ENCODE assay signal across 9 cellular contexts in genomic region chr2:204260162-204260877, GRCh38.
DNase-seq lines count a peak whose midpoint lies in the region; ATAC-seq and TF ChIP-seq lines count a peak whose summit lies in the region.
"Had no signal": no experiment of that assay in that cellular context is flagged by ENCODE, and none has a peak within 500 bp of the region (broad histone marks: within the 10 kb centered on the region; RNA-seq: fewer than 3 reads in every experiment).

No MANE protein-coding gene starts in this region.

- H3K27ac Mint-ChIP-seq in activated naive CD4-positive, alpha-beta T cell treated with anti-CD3 and anti-CD28 coated beads for 36 hours: no peak overlapping the region

- no peaks in the 10 kb centered on the region for H3K36me3 ChIP-seq in OCI-LY3 (replicated peaks; ENCODE audit: low read depth, low read length)
- H3K36me3 ChIP-seq: neutrophil had no signal

- peak overlapping the region; percentile 27; the same call in 1 of the 2 replicates for H3K4me2 ChIP-seq in OCI-LY3 (ENCODE audit: low read length)

- no peaks in the 10 kb centered on the region for H3K4me1 Mint-ChIP-seq in activated naive CD4-positive, alpha-beta T cell treated with anti-CD3 and anti-CD28 coated beads for 36 hours (ENCODE audit: low read depth)

- no peaks in the 10 kb centered on the region for H3K79me2 ChIP-seq in OCI-LY3 (ENCODE audit: low read length)

- no peaks in the 10 kb centered on the region for H3K36me3 Mint-ChIP-seq in activated naive CD4-positive, alpha-beta T cell treated with anti-CD3 and anti-CD28 coated beads for 36 hours (ENCODE audit: low read depth)

- no peaks in the 10 kb centered on the region for H3K9me3 Mint-ChIP-seq in activated naive CD4-positive, alpha-beta T cell treated with anti-CD3 and anti-CD28 coated beads for 36 hours

- H3K4me1 ChIP-seq in OCI-LY3 (ENCODE audit: low read length): peaks cover 13% of the 10 kb centered on the region; the same call in 1 of the 2 replicates

- intact Hi-C loops in activated naive CD4-positive, alpha-beta T cell treated with anti-CD3 and anti-CD28 coated beads for 36 hours (cut with micrococcal nuclease): loop anchor here (1.0 to 5.0 kb wide), 8 partner anchors 65 to 1422 kb away; partner anchors contain the start of gene NRP2
- intact Hi-C loops in posterior vena cava (cut with DNase I): loop anchor here in 1 of 2 donors (10.0 kb wide), 1 partner anchor 64 kb away; no protein-coding TSS in a partner anchor

- peak; percentile 65 for DNase-seq in A172 (ENCODE audit: low spot score)
- DNase-seq in HT-29 (ENCODE audit: low spot score): peak; percentile 70
- peak; percentile 68 for DNase-seq in activated naive CD4-positive, alpha-beta T cell treated with anti-CD3 and anti-CD28 coated beads for 36 hours
- DNase-seq in glomerular endothelial cell (ENCODE audit: extremely low read depth, low read depth, low spot score): peak; percentile 80
- DNase-seq in posterior vena cava (ENCODE audit: low spot score): peak; percentile 87

- ATAC-seq in HG03469 (IDR thresholded peaks at IDR 0.05; ENCODE audit: unreplicated experiment): no peak

- no peak overlapping the region for H3K9ac ChIP-seq in OCI-LY3 (ENCODE audit: low read length)

- 0 out of 2 replicates have a peak, but pooled peaks cover 5% of the 10 kb centered on the region for H3K27me3 ChIP-seq in OCI-LY3 (ENCODE audit: low read depth, low read length)

- H3K27me3 Mint-ChIP-seq in activated naive CD4-positive, alpha-beta T cell treated with anti-CD3 and anti-CD28 coated beads for 36 hours (ENCODE audit: low read depth): peaks cover 16% of the 10 kb centered on the region

- H3K4me3 Mint-ChIP-seq in activated naive CD4-positive, alpha-beta T cell treated with anti-CD3 and anti-CD28 coated beads for 36 hours: no peak overlapping the region

- H3K4me3 ChIP-seq in GM12875 (ENCODE audit: low read depth, low read length): no peak overlapping the region
- no peak overlapping the region for H3K4me3 ChIP-seq in OCI-LY3 (ENCODE audit: low read length)

- H4K20me1 ChIP-seq in OCI-LY3 (ENCODE audit: insufficient read depth, low read length): no peaks in the 10 kb centered on the region

- H2AFZ ChIP-seq in OCI-LY3 (ENCODE audit: low read depth, low read length): no peak overlapping the region

- CTCF ChIA-PET in activated naive CD4-positive, alpha-beta T cell treated with anti-CD3 and anti-CD28 coated beads for 36 hours (lab: Charles Lee): interaction anchor here (0.7 to 3.6 kb wide), 24 partner anchors 8 to 432 kb away, joined by 3 to 30 read pairs (median 4); no protein-coding TSS in a partner anchor

- no peaks in the 10 kb centered on the region for H3K9me3 ChIP-seq in OCI-LY3 (ENCODE audit: insufficient read depth, low read length)
- H3K9me3 ChIP-seq: neutrophil had no signal

- no peak overlapping the region for H3K27ac ChIP-seq in OCI-LY3 (ENCODE audit: low read length)
- H3K27ac ChIP-seq: neutrophil had no signal

- TF ChIP-seq CTCF in GM12875 (IDR thresholded peaks at IDR 0.05; ENCODE audit: borderline replicate concordance, insufficient read depth, low read depth, low read length) (peak; percentile 63), OCI-LY3 (IDR thresholded peaks at IDR 0.05; ENCODE audit: low read depth, low read length) (peak; percentile 86)
